ENCODE assay signal across 18 cellular contexts in the genomic region with DNA sequence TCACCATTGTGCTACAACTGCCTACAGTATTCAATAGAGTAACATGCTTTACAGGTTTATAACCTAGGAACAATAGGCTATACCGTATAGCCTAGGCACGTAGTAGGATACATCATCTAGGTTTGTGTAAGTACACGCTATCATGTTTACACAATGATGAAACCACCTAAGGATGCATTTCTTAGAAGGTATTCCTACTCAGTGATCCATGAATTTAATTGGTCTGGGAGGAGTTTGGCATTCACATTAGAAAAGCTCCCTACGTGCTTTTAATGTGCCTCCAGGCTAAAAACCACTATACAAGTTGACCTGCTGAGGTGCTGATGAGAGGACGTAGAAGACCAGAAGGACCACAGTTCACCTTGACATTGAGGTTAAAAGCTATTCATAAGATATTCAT.
"Had no signal": no experiment of that assay in that cellular context is flagged by ENCODE, and none has a peak within 500 bp of the region (broad histone marks: within the 10 kb centered on the region; RNA-seq: fewer than 3 reads in every experiment).

No MANE protein-coding gene starts in this region.

- FAIRE-seq: urothelium cell line had no signal

- DNase-seq: activated B cell treated with CpG ODN at 0.5 μM for 24 hours; activated CD4-positive, alpha-beta T cell treated with anti-CD3 and anti-CD28 coated beads, Interleukin-2, amount 10 ng/mL, durations not matched to agents 24 days and 14 days; activated CD8-positive, alpha-beta memory T cell treated with anti-CD3 and anti-CD28 coated beads for 24 hours; activated naive CD4-positive, alpha-beta T cell treated with anti-CD3 and anti-CD28 coated beads, Interleukin-2, amount 50 U/mL, for 16 hours; activated T-cell treated with anti-CD3 and anti-CD28 coated beads for 4 hours; adrenal gland; cerebellar nuclear complex; effector memory CD8-positive, alpha-beta T cell; left colon; mammary epithelial cell; mucosa of descending colon; naive thymus-derived CD8-positive, alpha-beta T cell; posterior cingulate gyrus; right cardiac atrium; thyroid gland had no signal

- H3K4me1 ChIP-seq: adrenal gland had no signal

- H3K9me3 ChIP-seq: adrenal gland, mucosa of descending colon, thyroid gland had no signal

- ATAC-seq: effector memory CD8-positive, alpha-beta T cell; esophagus mucosa; left colon; mucosa of descending colon; naive thymus-derived CD8-positive, alpha-beta T cell; right cardiac atrium had no signal

- H3K27ac ChIP-seq: adrenal gland had no signal

- H3K36me3 ChIP-seq: adrenal gland, thyroid gland had no signal

- H3K4me3 ChIP-seq: adrenal gland, mucosa of descending colon, smooth muscle cell, thyroid gland had no signal

- H3K27me3 ChIP-seq: adrenal gland, thyroid gland had no signal
